Comparison of ENCODE assay signal across 11 cellular contexts in the genomic region with DNA sequence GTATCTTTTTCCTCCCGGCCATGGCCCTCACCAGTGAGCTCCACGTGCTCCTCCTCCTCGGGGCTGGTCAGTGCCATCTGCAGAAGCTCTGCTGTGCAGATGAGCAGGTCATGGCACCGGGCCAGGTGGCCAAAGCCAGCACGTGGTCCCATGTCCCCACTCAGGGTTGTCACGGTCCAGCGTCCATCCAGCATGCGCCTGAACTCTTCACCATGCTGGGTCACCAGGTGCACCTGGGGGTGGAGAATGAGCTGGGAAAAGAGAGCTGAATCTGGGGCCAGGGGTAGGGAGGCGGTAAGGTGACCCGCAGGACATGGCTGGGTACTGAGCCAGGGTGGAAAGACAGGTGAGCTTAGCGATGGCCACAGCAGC. TPM values are rescaled to one million over a fixed set of nuclear protein-coding genes. Genes with fewer than 3 reads are reported as not detected.
DNase-seq lines count a peak whose midpoint lies in the region; ATAC-seq and TF ChIP-seq lines count a peak whose summit lies in the region.
"Had no signal": no experiment of that assay in that cellular context is flagged by ENCODE, and none has a peak within 500 bp of the region (broad histone marks: within the 10 kb centered on the region; RNA-seq: fewer than 3 reads in every experiment).

No MANE protein-coding gene starts in this region.

- no peak for TF ChIP-seq RAD21 in SK-N-SH (IDR thresholded peaks at IDR 0.05; ENCODE audit: low read length)

- H4K20me1 ChIP-seq in SK-N-SH (ENCODE audit: insufficient read depth) (no peaks in the 10 kb centered on the region), OCI-LY7 (ENCODE audit: insufficient read depth, low read length) (no peaks in the 10 kb centered on the region)

- DNase-seq in SK-N-SH: peak; percentile 51
- no peak for DNase-seq in OCI-LY7 (ENCODE audit: low spot score)
- no peak for DNase-seq in stimulated activated naive B cell treated with anti-CD40 and anti-IgM and Interleukin-4, amounts not matched to agents 10 μg/mL and 1 μg/mL and 100 μg/mL, for 72 hours
- no peak for DNase-seq in NCI-H2171 (lab: John Stamatoyannopoulos, UW)
- DNase-seq in DMS 273 (lab: John Stamatoyannopoulos, UW; ENCODE audit: unreplicated experiment): no peak
- DNase-seq: activated T-cell treated with anti-CD3 and anti-CD28 coated beads, Interleukin-2, amount 50 U/mL, for 4 hours had no signal

- TF ChIP-seq EP300 in SK-N-SH (IDR thresholded peaks at IDR 0.05; ENCODE audit: borderline replicate concordance in 1 of 2, low read depth in 1 of 2, low read length in 1 of 2) (no peak), gastroesophageal sphincter (IDR thresholded peaks at IDR 0.05) (no peak)

- H3K4me1 ChIP-seq in SK-N-SH (ENCODE audit: control insufficient read depth in 1 of 2, insufficient read depth in 2 of 2, low read depth in 1 of 2, low read length in 1 of 2) (peaks cover 0 to 11% of the 10 kb centered on the region in 2 experiments; a peak in 1 of 4 replicates), OCI-LY7 (ENCODE audit: insufficient read depth, low read length, poor library complexity, severe bottlenecking) (peaks cover 67% of the 10 kb centered on the region), gastroesophageal sphincter (peaks cover 0 to 45% (median 18%) of the 10 kb centered on the region in 3 donors)

- POLR2A ChIA-PET in SK-N-SH (lab: Yijun Ruan, JAX) (no interaction called here), OCI-LY7 (lab: Charles Lee) (interaction anchor here (0.9 to 2.1 kb wide), 3 partner anchors 9 to 94 kb away, joined by 3 to 6 read pairs (median 3); partner anchors contain the start of genes DNAJC7, KAT2A and NKIRAS2)

- CTCF ChIA-PET in SK-N-SH (lab: Yijun Ruan, JAX): interaction anchor here (1.5 to 29.9 kb wide), 5 partner anchors 10 to 148 kb away, joined by 7 to 496 read pairs (median 10); partner anchors contain the start of genes DNAJC7, KAT2A and NKIRAS2
- CTCF ChIA-PET in OCI-LY7 (lab: Charles Lee; ENCODE audit: unreplicated experiment): interaction anchor here (0.6 kb wide), 1 partner anchor 9 kb away, joined by 3 read pairs; no protein-coding TSS in a partner anchor

- BruUV-seq in OCI-LY7 (replicated peaks; lab: Mats Ljungman, UMichigan): no TSS peak

- H3K9me3 Mint-ChIP-seq in stimulated activated naive B cell treated with anti-CD40 and anti-IgM and Interleukin-4, amounts not matched to agents 10 μg/mL and 1 μg/mL and 100 μg/mL, for 72 hours: no peaks in the 10 kb centered on the region
- H3K9me3 Mint-ChIP-seq: activated T-cell treated with anti-CD3 and anti-CD28 coated beads, Interleukin-2, amount 50 U/mL, for 4 hours had no signal

- no peaks in the 10 kb centered on the region for H3K27me3 Mint-ChIP-seq in stimulated activated naive B cell treated with anti-CD40 and anti-IgM and Interleukin-4, amounts not matched to agents 10 μg/mL and 1 μg/mL and 100 μg/mL, for 72 hours

- H3K36me3 ChIP-seq in SK-N-SH (replicated peaks in 1 of 2; ENCODE audit: control insufficient read depth in 1 of 2, insufficient read depth in 2 of 2, low read length in 1 of 2) (peaks cover 3 to 22% of the 10 kb centered on the region in 2 experiments), OCI-LY7 (ENCODE audit: insufficient read depth, low read length) (peaks cover 21% of the 10 kb centered on the region), gastroesophageal sphincter (peaks cover 0 to 59% of the 10 kb centered on the region in 2 donors)

- TF ChIP-seq CTCF in SK-N-SH (IDR thresholded peaks at IDR 0.05) (no peak), OCI-LY7 (conservative IDR thresholded peaks at IDR 0.05; ENCODE audit: low read length) (no peak), gastroesophageal sphincter (IDR thresholded peaks at IDR 0.05) (no peak)

- no peak overlapping the region for H3K9ac ChIP-seq in SK-N-SH

- intact Hi-C loops in OCI-LY7 (cut with micrococcal nuclease; ENCODE audit: unreplicated experiment): loop anchor here (10.0 kb wide), 2 partner anchors 274 to 376 kb away; partner anchors contain the start of genes HAP1 and STAT3

- H3K79me2 ChIP-seq in SK-N-SH (ENCODE audit: insufficient read depth): no peaks in the 10 kb centered on the region
- H3K79me2 ChIP-seq in OCI-LY7 (ENCODE audit: insufficient read depth, low read depth, low read length): no peaks in the 10 kb centered on the region

- TF ChIP-seq POLR2A in gastroesophageal sphincter (IDR thresholded peaks at IDR 0.05): no peak

- 72% methylated on average over 7 of the region's 11 CpGs for WGBS in SK-N-SH (ENCODE audit: low lambda C conversion rate)
- no CpG with 5 or more reads among the region's 11 CpGs for WGBS in gastroesophageal sphincter (ENCODE audit: low coverage in 1 of 2), 2 donors

- H3K27me3 ChIP-seq in SK-N-SH (ENCODE audit: insufficient read depth) (no peaks in the 10 kb centered on the region), gastroesophageal sphincter (no peaks in the 10 kb centered on the region)

- peak overlapping the region; percentile 13 to 51 for H3K4me3 Mint-ChIP-seq in stimulated activated naive B cell treated with anti-CD40 and anti-IgM and Interleukin-4, amounts not matched to agents 10 μg/mL and 1 μg/mL and 100 μg/mL, for 72 hours

- H3F3A ChIP-seq in SK-N-SH (replicated peaks; ENCODE audit: insufficient read depth): no peaks in the 10 kb centered on the region

- ATAC-seq in SK-N-SH treated with all-trans-retinoic acid at 6 μM for 48 hours (no peak), gastroesophageal sphincter (no peak), HG02885 (IDR thresholded peaks at IDR 0.05; ENCODE audit: poor library complexity, unreplicated experiment) (no peak)
- no peak for ATAC-seq in stimulated activated naive B cell treated with anti-CD40 and anti-IgM and Interleukin-4, amounts not matched to agents 10 μg/mL and 1 μg/mL and 100 μg/mL, for 72 hours (replicated peaks)

- H3K9me3 ChIP-seq in SK-N-SH (no peaks in the 10 kb centered on the region), OCI-LY7 (ENCODE audit: low read length) (no peaks in the 10 kb centered on the region), gastroesophageal sphincter (no peaks in the 10 kb centered on the region)
- H3K9me3 ChIP-seq: A549 had no signal

- H3K4me1 Mint-ChIP-seq in stimulated activated naive B cell treated with anti-CD40 and anti-IgM and Interleukin-4, amounts not matched to agents 10 μg/mL and 1 μg/mL and 100 μg/mL, for 72 hours: peaks cover 38 to 55% of the 10 kb centered on the region in 2 donors

- H3K4me2 ChIP-seq in SK-N-SH: no peak overlapping the region
- H3K4me2 ChIP-seq in OCI-LY7 (ENCODE audit: low read length): peak overlapping the region; percentile 85; the same call in 1 of the 2 replicates
- H3K4me2 ChIP-seq: A549 had no signal

- no peak overlapping the region for H2AFZ ChIP-seq in SK-N-SH (ENCODE audit: low read depth)
- H2AFZ ChIP-seq in OCI-LY7 (ENCODE audit: low read length): no peak overlapping the region

- H3K4me3 ChIP-seq in SK-N-SH (ENCODE audit: low read depth in 2 of 2, low read length in 1 of 2) (no peak overlapping the region), OCI-LY7 (ENCODE audit: low read depth, low read length, poor library complexity, severe bottlenecking) (no peak overlapping the region), gastroesophageal sphincter (peak overlapping the region in 1 of 2 donors; percentile 67)
- H3K4me3 ChIP-seq: A549 had no signal

- H3K27ac ChIP-seq in SK-N-SH (ENCODE audit: low read depth in 2 of 2, low read length in 1 of 2) (no peak overlapping the region), OCI-LY7 (ENCODE audit: low read depth, low read length, poor library complexity, severe bottlenecking) (no peak overlapping the region), gastroesophageal sphincter (peak overlapping the region in 3 of 4 donors; percentile 91 to 96 (median 93))
- H3K27ac ChIP-seq: A549 had no signal

- H3K36me3 Mint-ChIP-seq in stimulated activated naive B cell treated with anti-CD40 and anti-IgM and Interleukin-4, amounts not matched to agents 10 μg/mL and 1 μg/mL and 100 μg/mL, for 72 hours: peaks cover 31 to 55% of the 10 kb centered on the region in 2 donors

- peak overlapping the region; percentile 59 for H3K27ac Mint-ChIP-seq in stimulated activated naive B cell treated with anti-CD40 and anti-IgM and Interleukin-4, amounts not matched to agents 10 μg/mL and 1 μg/mL and 100 μg/mL, for 72 hours

- H3K9me2 ChIP-seq in SK-N-SH (no peaks in the 10 kb centered on the region), OCI-LY7 (ENCODE audit: insufficient read depth, low read length) (no peaks in the 10 kb centered on the region)

TF ChIP-seq in SK-N-SH, 30 proteins besides CTCF, POLR2A, EP300 and RAD21 (continues in another document):
- TF ChIP-seq SMC3 (IDR thresholded peaks at IDR 0.05; ENCODE audit: low read depth, low read length): no peak

RNA-seq across cellular contexts. Expression of gene DHX58, which starts 1.3 kb away (rescaled TPM):
- polyA plus RNA-seq in SK-N-SH (2012; rRNA removed): 1.2 and 1.6 TPM in 2 replicates
- 0.48 and 0.62 TPM in 2 replicates for polyA plus RNA-seq in SK-N-SH (2012; cell fraction: cytosol; rRNA removed)
- 2.9 and 3.0 TPM in 2 replicates for polyA plus RNA-seq in SK-N-SH (2012; cell fraction: nucleus; rRNA removed)
- 7.7 and 10.3 TPM in 2 replicates for total RNA-seq in OCI-LY7 (2014; rRNA removed; shearing (Covaris generic))
- total RNA-seq in OCI-LY7 (2022): 19.4 and 23.7 TPM in 2 replicates
- 10 to 100 TPM; 11.3 to 21.3 (median 13.9) TPM for total RNA-seq in gastroesophageal sphincter

RNA-seq across cellular contexts. Expression of gene KAT2A, which starts 9.9 kb away (rescaled TPM):
- 45.1 and 58.6 TPM in 2 replicates for polyA plus RNA-seq in SK-N-SH (2012; rRNA removed)
- polyA plus RNA-seq in SK-N-SH (2012; cell fraction: cytosol; rRNA removed): 10.6 and 15.2 TPM in 2 replicates
- 429 and 445 TPM in 2 replicates for polyA plus RNA-seq in SK-N-SH (2012; cell fraction: nucleus; rRNA removed)
- 56.1 and 73.0 TPM in 2 replicates for total RNA-seq in OCI-LY7 (2014; rRNA removed; shearing (Covaris generic))
- 89.8 and 95.2 TPM in 2 replicates for total RNA-seq in OCI-LY7 (2022)
- total RNA-seq in gastroesophageal sphincter: 10 to 100 TPM; 10.3 to 51.2 (median 19.3) TPM

RNA-seq across cellular contexts. Expression of gene HSPB9, which starts 11.4 kb away (rescaled TPM):
- polyA plus RNA-seq in SK-N-SH (2012; rRNA removed): 0.03 and 0.05 TPM in 2 replicates
- polyA plus RNA-seq in SK-N-SH (2012; cell fraction: cytosol; rRNA removed): 0.01 TPM in 2 replicates
- 0.21 and 0.50 TPM in 2 replicates for polyA plus RNA-seq in SK-N-SH (2012; cell fraction: nucleus; rRNA removed)
- 0.16 TPM in 1 of 2 replicates, not detected in the other for total RNA-seq in OCI-LY7 (2014; rRNA removed; shearing (Covaris generic))
- total RNA-seq in OCI-LY7 (2022): not detected in 2 replicates
- not detected for total RNA-seq in gastroesophageal sphincter
- total RNA-seq: occipital lobe had no signal

RNA-seq across cellular contexts. Expression of gene ZNF385C, which starts 13.0 kb away (rescaled TPM):
- 0.05 and 0.13 TPM in 2 replicates for polyA plus RNA-seq in SK-N-SH (2012; rRNA removed)
- 0.05 and 0.09 TPM in 2 replicates for polyA plus RNA-seq in SK-N-SH (2012; cell fraction: cytosol; rRNA removed)
- 0.06 and 0.27 TPM in 2 replicates for polyA plus RNA-seq in SK-N-SH (2012; cell fraction: nucleus; rRNA removed)
- total RNA-seq in OCI-LY7 (2014; rRNA removed; shearing (Covaris generic)): 0.21 and 0.85 TPM in 2 replicates
- total RNA-seq in OCI-LY7 (2022) (0.26 and 0.67 TPM in 2 replicates), gastroesophageal sphincter (not detected)

RNA-seq across cellular contexts. Expression of gene RAB5C, which starts 43.5 kb away (rescaled TPM):
- 257 and 285 TPM in 2 replicates for polyA plus RNA-seq in SK-N-SH (2012; rRNA removed)
- 161 and 219 TPM in 2 replicates for polyA plus RNA-seq in SK-N-SH (2012; cell fraction: cytosol; rRNA removed)
- 102 and 144 TPM in 2 replicates for polyA plus RNA-seq in SK-N-SH (2012; cell fraction: nucleus; rRNA removed)
- 37.3 and 50.1 TPM in 2 replicates for total RNA-seq in OCI-LY7 (2014; rRNA removed; shearing (Covaris generic))
- total RNA-seq in OCI-LY7 (2022) (60.6 and 61.2 TPM in 2 replicates), gastroesophageal sphincter (100 to 1,000 TPM in 3 of 4 donors, 10 to 100 TPM in 1; 91.7 to 122 (median 108) TPM)

Comparison
In these comparisons a context has a peak if more than half of its experiments do, and no peak if none do; other contexts are left out.
1. H3K27ac ChIP-seq: peak in gastroesophageal sphincter (3 of 4); none in SK-N-SH (0 of 2) and OCI-LY7 (single experiment).